In the genomic region with DNA sequence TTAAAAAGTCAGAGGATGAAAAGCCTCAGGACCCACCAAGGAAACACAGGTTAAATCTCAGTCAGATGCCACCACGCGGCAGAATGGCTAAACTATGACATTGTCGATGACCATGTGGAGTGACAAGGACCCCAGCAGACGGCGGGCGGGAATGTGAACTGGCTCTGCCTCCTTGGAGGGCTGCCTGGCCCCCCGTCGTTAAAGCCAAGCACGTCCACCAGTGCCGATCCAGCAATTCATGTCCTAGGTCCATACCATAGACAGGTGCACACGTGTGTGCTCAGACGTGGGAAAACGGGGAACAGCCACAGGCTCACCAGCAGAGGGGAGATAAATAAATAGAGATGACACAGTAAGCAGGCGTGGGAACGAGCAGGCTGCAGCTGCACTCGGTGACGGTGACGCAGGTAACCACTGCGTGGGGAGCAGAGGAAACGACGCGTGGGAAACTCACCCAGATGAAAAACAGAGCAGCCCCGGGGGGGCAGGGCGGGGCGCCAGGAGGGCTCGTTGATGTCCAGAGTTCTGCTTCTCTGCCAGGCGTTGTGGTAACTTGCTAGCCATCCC, we compare ENCODE assay signal across 7 cellular contexts. TPM values are rescaled to one million over a fixed set of nuclear protein-coding genes. Genes with fewer than 3 reads are reported as not detected.
DNase-seq lines count a peak whose midpoint lies in the region; ATAC-seq and FAIRE-seq lines count a peak whose summit lies in the region.

No MANE protein-coding gene starts in this region.

- FAIRE-seq in frontal cortex (lab: Jason Lieb, UNC): no peak

- peak; percentile 72 for ATAC-seq in HG02759 (IDR thresholded peaks at IDR 0.05; ENCODE audit: unreplicated experiment)
- no peak for ATAC-seq in GM19397 (IDR thresholded peaks at IDR 0.05; ENCODE audit: unreplicated experiment)
- ATAC-seq in GM21367 (IDR thresholded peaks at IDR 0.05; ENCODE audit: unreplicated experiment): no peak

- peak; percentile 74 for DNase-seq in activated CD4-positive, CD25-positive, alpha-beta regulatory T cell treated with anti-CD3 and anti-CD28 coated beads, Interleukin-2, amount 50 U/mL, for 72 hours
- DNase-seq in cerebellar cortex (ENCODE audit: low spot score) (peak; percentile 47), frontal cortex (ENCODE audit: low spot score in 2 of 2) (no peak)
- DNase-seq in stimulated activated CD4-positive, alpha-beta T cell treated with anti-CD3 and anti-CD28 coated beads, Interleukin-4, amount 100 ng/mL, for 1 hour: peak; percentile 82

RNA-seq across cellular contexts. Expression of a gene that starts 28.3 kb away (rescaled TPM):
- 7.3 TPM for total RNA-seq in frontal cortex

Comparison
In these comparisons a context has a peak if more than half of its experiments do, and no peak if none do; other contexts are left out.
1. DNase-seq: peak in activated CD4-positive, CD25-positive, alpha-beta regulatory T cell treated with anti-CD3 and anti-CD28 coated beads, Interleukin-2, amount 50 U/mL, for 72 hours (single experiment), cerebellar cortex (single experiment) and stimulated activated CD4-positive, alpha-beta T cell treated with anti-CD3 and anti-CD28 coated beads, Interleukin-4, amount 100 ng/mL, for 1 hour (single experiment); none in frontal cortex (0 of 2).